Comparison of ENCODE assay signal across 12 cellular contexts in the genomic region with DNA sequence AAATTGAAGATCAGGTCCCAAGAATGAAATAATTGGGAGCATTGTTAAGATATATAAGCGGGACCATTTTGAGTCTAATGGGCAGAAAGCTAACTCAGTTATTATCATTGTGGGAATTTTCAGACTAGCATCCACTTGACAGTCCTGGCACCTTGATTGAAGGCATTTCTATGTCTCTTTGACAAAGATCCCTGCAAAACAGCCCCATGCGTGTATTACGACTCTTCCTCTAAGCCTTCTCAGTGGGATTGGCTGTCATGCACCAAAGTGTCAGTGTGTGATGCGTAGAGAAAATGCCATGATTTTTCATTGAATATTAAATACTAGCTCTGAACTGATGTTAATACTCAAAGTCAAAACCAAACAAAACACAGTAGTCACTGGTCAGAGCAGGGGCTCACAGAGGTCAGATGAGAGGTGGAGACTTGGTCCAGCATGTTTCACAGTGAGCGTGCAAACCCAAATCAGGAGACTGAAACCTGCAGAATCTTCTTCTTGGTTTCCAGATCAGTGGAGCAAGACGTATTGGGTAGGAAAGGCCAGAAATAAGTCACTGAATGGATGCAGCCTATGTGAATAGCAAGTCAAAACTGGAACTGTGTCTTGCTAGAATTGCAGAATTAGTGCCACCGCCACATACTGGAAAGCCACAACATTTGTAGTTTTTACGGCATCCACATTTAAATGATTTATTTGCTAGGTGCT.
A peak's percentile ranks its signal among the peaks of the same experiment; 100 is the strongest.
DNase-seq lines count a peak whose midpoint lies in the region; ATAC-seq and TF ChIP-seq lines count a peak whose summit lies in the region.
"Had no signal": no experiment of that assay in that cellular context is flagged by ENCODE, and none has a peak within 500 bp of the region (broad histone marks: within the 10 kb centered on the region; RNA-seq: fewer than 3 reads in every experiment).

No MANE protein-coding gene starts in this region.

- H3K27ac ChIP-seq in BLaER1 treated with 17β-estradiol and CSF1 and Interleukin-3, amounts not matched to agents 10 nM and 100 nM, result no peak overlapping the region
- H3K27ac ChIP-seq in testis (no peak overlapping the region), lower lobe of right lung (no peak overlapping the region), WERI-Rb-1 (no peak overlapping the region)
- H3K27ac ChIP-seq: SJCRH30 had no signal

- intact Hi-C loops in testis (cut with DNase I; ENCODE audit: low total_unique reads), result no loop called here
- intact Hi-C loops in lower lobe of right lung (cut with DNase I), result no loop called here

- H3K4me3 ChIP-seq in BLaER1 treated with 17β-estradiol and CSF1 and Interleukin-3, amounts not matched to agents 10 nM and 100 nM, result no peak overlapping the region
- H3K4me3 ChIP-seq in testis (no peak overlapping the region), lower lobe of right lung (no peak overlapping the region), WERI-Rb-1 (ENCODE audit: low read depth, low read length) (no peak overlapping the region)
- H3K4me3 ChIP-seq: SJCRH30 had no signal

- H3K36me3 ChIP-seq in BLaER1 treated with 17β-estradiol and CSF1 and Interleukin-3, amounts not matched to agents 10 nM and 100 nM, result no peaks in the 10 kb centered on the region
- no peaks in the 10 kb centered on the region for H3K36me3 ChIP-seq in testis (ENCODE audit: low read depth, missing control alignments)
- H3K36me3 ChIP-seq in lower lobe of right lung, result no peaks in the 10 kb centered on the region
- H3K36me3 ChIP-seq in WERI-Rb-1, result no peaks in the 10 kb centered on the region
- H3K36me3 ChIP-seq: SJCRH30 had no signal

- TF ChIP-seq CTCF in testis (IDR thresholded peaks at IDR 0.05) (no peak), lower lobe of right lung (IDR thresholded peaks at IDR 0.05) (no peak), WERI-Rb-1 (IDR thresholded peaks at IDR 0.05; ENCODE audit: low read depth, low read length) (no peak)

- 96 to 98% methylated on average over 8 of the region's 8 CpGs for WGBS in testis, 2 donors

- peaks cover 22 to 33% (median 27%) of the 10 kb centered on the region in 10 experiments for H3K4me1 ChIP-seq in BLaER1 treated with 17β-estradiol and CSF1 and Interleukin-3, amounts not matched to agents 10 nM and 100 nM
- H3K4me1 ChIP-seq in testis (no peaks in the 10 kb centered on the region), lower lobe of right lung (no peaks in the 10 kb centered on the region)

- H3K9ac ChIP-seq in BLaER1 treated with 17β-estradiol and CSF1 and Interleukin-3, amounts not matched to agents 10 nM and 100 nM, result no peak overlapping the region

- H3K4me2 ChIP-seq in BLaER1 treated with 17β-estradiol and CSF1 and Interleukin-3, amounts not matched to agents 10 nM and 100 nM, result peak overlapping the region; percentile 45 to 79 (median 71)

- peak; percentile 50 for ATAC-seq in GM19328 (IDR thresholded peaks at IDR 0.05; ENCODE audit: unreplicated experiment)
- ATAC-seq in HG02642 (IDR thresholded peaks at IDR 0.05; ENCODE audit: poor library complexity, unreplicated experiment), result peak; percentile 87
- ATAC-seq in HG03378 (IDR thresholded peaks at IDR 0.05; ENCODE audit: unreplicated experiment), result peak; percentile 93
- ATAC-seq in lower lobe of right lung, result no peak
- ATAC-seq: stimulated activated naive CD8-positive, alpha-beta T cell treated with anti-CD3 and anti-CD28 coated beads, Interleukin-15, Interleukin-2, amounts not matched to agents 100 U/mL and 50 U/mL, for 24 hours had no signal

- H4K20me1 ChIP-seq in BLaER1 treated with 17β-estradiol and CSF1 and Interleukin-3, amounts not matched to agents 10 nM and 100 nM, result no peaks in the 10 kb centered on the region

- DNase-seq in COLO829 (ENCODE audit: low spot score) (no peak), testis (no peak), lower lobe of right lung (no peak), WERI-Rb-1 (no peak)
- DNase-seq: NCI-H1436 treated with DMSO at 0.1 percent for 48 hours; NCI-H748 treated with DMSO at 0.1 percent for 48 hours; SJCRH30; stimulated activated naive CD8-positive, alpha-beta T cell treated with anti-CD3 and anti-CD28 coated beads, Interleukin-15, Interleukin-2, amounts not matched to agents 100 U/mL and 50 U/mL, for 24 hours had no signal

- no peaks in the 10 kb centered on the region for H3K27me3 ChIP-seq in BLaER1 treated with 17β-estradiol and CSF1 and Interleukin-3, amounts not matched to agents 10 nM and 100 nM
- no peaks in the 10 kb centered on the region for H3K27me3 ChIP-seq in testis
- no peaks in the 10 kb centered on the region for H3K27me3 ChIP-seq in lower lobe of right lung (ENCODE audit: low read depth)
- H3K27me3 ChIP-seq in WERI-Rb-1 (ENCODE audit: insufficient read depth, low read depth, severe bottlenecking), result no peaks in the 10 kb centered on the region
- H3K27me3 ChIP-seq: SJCRH30 had no signal

- no peak for TF ChIP-seq POLR2A in testis (IDR thresholded peaks at IDR 0.05)

- peaks cover 0 to 12% (median 0%) of the 10 kb centered on the region in 11 experiments; a peak in 3 of 22 replicates for H3K9me3 ChIP-seq in BLaER1 treated with 17β-estradiol and CSF1 and Interleukin-3, amounts not matched to agents 10 nM and 100 nM (replicated peaks in 1 of 11)
- H3K9me3 ChIP-seq in testis, result no peaks in the 10 kb centered on the region
- no peaks in the 10 kb centered on the region for H3K9me3 ChIP-seq in lower lobe of right lung
- H3K9me3 ChIP-seq in WERI-Rb-1 (ENCODE audit: severe bottlenecking), result no peaks in the 10 kb centered on the region
- H3K9me3 ChIP-seq: SJCRH30 had no signal

Comparison
In these comparisons a context has a peak if more than half of its experiments do, and no peak if none do; other contexts are left out.
1. ATAC-seq: peak in GM19328 (single experiment), HG02642 (single experiment) and HG03378 (single experiment); none in lower lobe of right lung (0 of 2).